Comparison of ENCODE assay signal across 38 cellular contexts in genomic region chr12:30866256-30866655, GRCh38.
"Had no signal": no experiment of that assay in that cellular context is flagged by ENCODE, and none has a peak within 500 bp of the region (broad histone marks: within the 10 kb centered on the region; RNA-seq: fewer than 3 reads in every experiment).

No MANE protein-coding gene starts in this region.

- H3K27ac ChIP-seq: adrenal gland, ascending aorta, body of pancreas, brain microvascular endothelial cell, breast epithelium, cardiac muscle cell had no signal

- H3K4me1 Mint-ChIP-seq: activated naive CD4-positive, alpha-beta T cell treated with anti-CD3 and anti-CD28 coated beads, Interleukin-2, amount 10 ng/mL, durations not matched to agents 7 days and 5 days; activated naive CD8-positive, alpha-beta T cell treated with anti-CD3 and anti-CD28 coated beads, Interleukin-2, amount 10 ng/mL, durations not matched to agents 7 days and 5 days; activated naive CD8-positive, alpha-beta T cell treated with anti-CD3 and anti-CD28 coated beads, Interleukin-2, amount 50 U/mL, for 24 hours; brain had no signal

- H3K9me3 ChIP-seq: ascending aorta, body of pancreas had no signal

- DNase-seq: activated effector memory CD4-positive, alpha-beta T cell treated with anti-CD3 and anti-CD28 coated beads, Interleukin-2, amount 50 U/mL, for 16 hours; activated effector memory CD4-positive, alpha-beta T cell treated with Interleukin-2 at 50 U/mL for 16 hours; activated gamma-delta T cell; activated gamma-delta T cell treated with Interleukin-2 at 50 U/mL for 16 hours; activated naive CD4-positive, alpha-beta T cell; activated naive CD4-positive, alpha-beta T cell treated with anti-CD3 and anti-CD28 coated beads for 36 hours; activated naive CD4-positive, alpha-beta T cell treated with anti-CD3 and anti-CD28 coated beads, Interleukin-2, amount 10 ng/mL, durations not matched to agents 7 days and 5 days; activated naive CD4-positive, alpha-beta T cell treated with anti-CD3 and anti-CD28 coated beads, Interleukin-2, amount 50 U/mL, for 16 hours; activated naive CD4-positive, alpha-beta T cell treated with Interleukin-2 at 50 U/mL for 16 hours; activated naive CD8-positive, alpha-beta T cell treated with anti-CD3 and anti-CD28 coated beads for 36 hours; activated naive CD8-positive, alpha-beta T cell treated with anti-CD3 and anti-CD28 coated beads, Interleukin-2, amount 10 ng/mL, durations not matched to agents 7 days and 5 days; activated naive CD8-positive, alpha-beta T cell treated with anti-CD3 and anti-CD28 coated beads, Interleukin-2, amount 50 U/mL, for 24 hours; activated T-cell treated with anti-CD3 and anti-CD28 coated beads for 4 hours; activated T-cell treated with anti-CD3 and anti-CD28 coated beads, Interleukin-2, amount 50 U/mL, for 1 hour; activated T-cell treated with anti-CD3 and anti-CD28 coated beads, Interleukin-2, amount 50 U/mL, for 24 hours; activated T-cell treated with anti-CD3 and anti-CD28 coated beads, Interleukin-2, amount 50 U/mL, for 4 hours; activated T-cell treated with anti-CD3 and anti-CD28 coated beads, Interleukin-2, amount 50 U/mL, for 48 hours; activated T-cell treated with anti-CD3 and anti-CD28 coated beads, Interleukin-2, amount 50 U/mL, for 72 hours; adrenal gland; amniotic stem cell; amygdala; anterior cingulate cortex; aorta; body of pancreas; brain microvascular endothelial cell; caudate nucleus; central memory CD4-positive, alpha-beta T cell had no signal

- H3K4me1 ChIP-seq: adrenal gland, ascending aorta, body of pancreas, breast epithelium had no signal

- H3K27me3 ChIP-seq: adrenal gland, ascending aorta, body of pancreas, brain microvascular endothelial cell, breast epithelium, cardiac muscle cell had no signal

- ATAC-seq: activated naive CD4-positive, alpha-beta T cell treated with anti-CD3 and anti-CD28 coated beads, Interleukin-2, amount 50 U/mL, for 72 hours; activated naive CD8-positive, alpha-beta T cell treated with anti-CD3 and anti-CD28 coated beads, Interleukin-2, amount 50 U/mL, for 24 hours; activated T-cell treated with anti-CD3 and anti-CD28 coated beads, Interleukin-2, amount 50 U/mL, for 4 hours; activated T-cell treated with anti-CD3 and anti-CD28 coated beads, Interleukin-2, amount 50 U/mL, for 72 hours; activated T-helper 17 cell treated with anti-CD3 and anti-CD28 coated beads, Interleukin-2, amount 50 U/mL, for 72 hours; body of pancreas had no signal

- H3K36me3 ChIP-seq: adrenal gland, ascending aorta, brain microvascular endothelial cell, breast epithelium, cardiac muscle cell had no signal

- H3K4me3 ChIP-seq: adrenal gland, ascending aorta, body of pancreas, breast epithelium, cardiac muscle cell had no signal

- H3K36me3 Mint-ChIP-seq: activated naive CD4-positive, alpha-beta T cell treated with anti-CD3 and anti-CD28 coated beads, Interleukin-2, amount 10 ng/mL, durations not matched to agents 7 days and 5 days; activated naive CD4-positive, alpha-beta T cell treated with anti-CD3 and anti-CD28 coated beads, Interleukin-2, amount 50 U/mL, for 24 hours; activated naive CD4-positive, alpha-beta T cell treated with anti-CD3 and anti-CD28 coated beads, Interleukin-2, amount 50 U/mL, for 72 hours; activated naive CD8-positive, alpha-beta T cell; activated naive CD8-positive, alpha-beta T cell treated with anti-CD3 and anti-CD28 coated beads for 36 hours; activated naive CD8-positive, alpha-beta T cell treated with anti-CD3 and anti-CD28 coated beads, Interleukin-2, amount 10 ng/mL, durations not matched to agents 7 days and 5 days; brain had no signal

- H3K4me3 Mint-ChIP-seq: activated naive CD4-positive, alpha-beta T cell treated with anti-CD3 and anti-CD28 coated beads for 36 hours; activated naive CD4-positive, alpha-beta T cell treated with anti-CD3 and anti-CD28 coated beads, Interleukin-2, amount 10 ng/mL, durations not matched to agents 7 days and 5 days; activated naive CD4-positive, alpha-beta T cell treated with anti-CD3 and anti-CD28 coated beads, Interleukin-2, amount 50 U/mL, for 24 hours; activated naive CD8-positive, alpha-beta T cell; activated naive CD8-positive, alpha-beta T cell treated with anti-CD3 and anti-CD28 coated beads for 36 hours; activated naive CD8-positive, alpha-beta T cell treated with anti-CD3 and anti-CD28 coated beads, Interleukin-2, amount 10 ng/mL, durations not matched to agents 7 days and 5 days; activated naive CD8-positive, alpha-beta T cell treated with anti-CD3 and anti-CD28 coated beads, Interleukin-2, amount 50 U/mL, for 24 hours; activated T-cell treated with anti-CD3 and anti-CD28 coated beads, Interleukin-2, amount 50 U/mL, for 24 hours; activated T-cell treated with anti-CD3 and anti-CD28 coated beads, Interleukin-2, amount 50 U/mL, for 4 hours; activated T-cell treated with anti-CD3 and anti-CD28 coated beads, Interleukin-2, amount 50 U/mL, for 72 hours; activated T-helper 1 cell treated with anti-CD3 and anti-CD28 coated beads, Interleukin-12 subunit alpha, Interleukin-12 subunit beta, Interleukin-2, Interleukin-4 antibody, amounts not matched to agents 30 ng/mL and 10 ng/mL and 1 ng/mL, durations not matched to agents 14 hours and 24 hours and 36 hours; activated T-helper 17 cell treated with anti-CD3 and anti-CD28 coated beads, Interleukin-2, amount 50 U/mL, for 72 hours; brain; central memory CD8-positive, alpha-beta T cell had no signal

- H3K27ac Mint-ChIP-seq: activated naive CD4-positive, alpha-beta T cell treated with anti-CD3 and anti-CD28 coated beads for 36 hours; activated naive CD4-positive, alpha-beta T cell treated with anti-CD3 and anti-CD28 coated beads, Interleukin-2, amount 10 ng/mL, durations not matched to agents 7 days and 5 days; activated naive CD4-positive, alpha-beta T cell treated with anti-CD3 and anti-CD28 coated beads, Interleukin-2, amount 50 U/mL, for 24 hours; activated naive CD4-positive, alpha-beta T cell treated with anti-CD3 and anti-CD28 coated beads, Interleukin-2, amount 50 U/mL, for 72 hours; activated naive CD8-positive, alpha-beta T cell; activated naive CD8-positive, alpha-beta T cell treated with anti-CD3 and anti-CD28 coated beads for 36 hours; activated naive CD8-positive, alpha-beta T cell treated with anti-CD3 and anti-CD28 coated beads, Interleukin-2, amount 10 ng/mL, durations not matched to agents 7 days and 5 days; activated naive CD8-positive, alpha-beta T cell treated with anti-CD3 and anti-CD28 coated beads, Interleukin-2, amount 50 U/mL, for 24 hours; activated T-cell treated with anti-CD3 and anti-CD28 coated beads, Interleukin-2, amount 50 U/mL, for 24 hours; activated T-cell treated with anti-CD3 and anti-CD28 coated beads, Interleukin-2, amount 50 U/mL, for 72 hours; activated T-helper 1 cell treated with anti-CD3 and anti-CD28 coated beads, Interleukin-12 subunit alpha, Interleukin-12 subunit beta, Interleukin-2, Interleukin-4 antibody, amounts not matched to agents 30 ng/mL and 10 ng/mL and 1 ng/mL, durations not matched to agents 14 hours and 24 hours and 36 hours; activated T-helper 17 cell treated with anti-CD3 and anti-CD28 coated beads, Interleukin-2, amount 50 U/mL, for 72 hours; activated T-helper 2 cell treated with anti-CD3 and anti-CD28 coated beads, Interferon-gamma antibody, Interleukin-2, Interleukin-4, amounts not matched to agents 10 μg/mL and 5 μg/mL and 100 μg/mL, durations not matched to agents 14 hours and 24 hours and 36 hours; brain had no signal
